11 cellular contexts compared by ENCODE assay signal in genomic region chr14:93040443-93040842, GRCh38.
DNase-seq lines count a peak whose midpoint lies in the region; ATAC-seq and TF ChIP-seq lines count a peak whose summit lies in the region.
"Had no signal": no experiment of that assay in that cellular context is flagged by ENCODE, and none has a peak within 500 bp of the region (broad histone marks: within the 10 kb centered on the region; RNA-seq: fewer than 3 reads in every experiment).

No MANE protein-coding gene starts in this region.

- CTCF ChIA-PET in activated CD8-positive, alpha-beta memory T cell treated with anti-CD3 and anti-CD28 coated beads, Interleukin-2, amount 10 ng/mL, durations not matched to agents 7 days and 5 days (lab: Charles Lee), result interaction anchor here (1.2 kb wide), 1 partner anchor 73 kb away, joined by 6 read pairs; no protein-coding TSS in a partner anchor

- peaks cover 83% of the 10 kb centered on the region for H3K4me1 Mint-ChIP-seq in brain
- peaks cover 67% of the 10 kb centered on the region for H3K4me1 Mint-ChIP-seq in activated CD8-positive, alpha-beta memory T cell treated with anti-CD3 and anti-CD28 coated beads, Interleukin-2, amount 10 ng/mL, durations not matched to agents 7 days and 5 days

- TF ChIP-seq CTCF in brain (conservative IDR thresholded peaks at IDR 0.05) (no peak), left lung (IDR thresholded peaks at IDR 0.05) (no peak), testis (IDR thresholded peaks at IDR 0.05) (no peak)

- H3K27ac ChIP-seq in HUES64 (ENCODE audit: low read depth, low read length) (peak overlapping the region; percentile 9; the same call in 1 of the 2 replicates), left lung (peak overlapping the region; percentile 58 to 67), testis (peak overlapping the region; percentile 79 to 83)

- H3K9me3 Mint-ChIP-seq in brain, result peaks cover 0 to 4% (median 0%) of the 10 kb centered on the region in 5 experiments
- H3K9me3 Mint-ChIP-seq in activated CD8-positive, alpha-beta memory T cell treated with anti-CD3 and anti-CD28 coated beads, Interleukin-2, amount 10 ng/mL, durations not matched to agents 7 days and 5 days (ENCODE audit: low read depth), result no peaks in the 10 kb centered on the region

- H3K4me3 Mint-ChIP-seq in brain, result peak overlapping the region in 1 of 5 experiments; percentile 15
- H3K4me3 Mint-ChIP-seq in activated CD8-positive, alpha-beta memory T cell treated with anti-CD3 and anti-CD28 coated beads, Interleukin-2, amount 10 ng/mL, durations not matched to agents 7 days and 5 days, result no peak overlapping the region

- TF ChIP-seq POLR2A in testis (IDR thresholded peaks at IDR 0.05), result no peak

- H3K9me3 ChIP-seq in HUES64 (ENCODE audit: insufficient read depth, low read depth, low read length) (no peaks in the 10 kb centered on the region), left lung (no peaks in the 10 kb centered on the region), testis (no peaks in the 10 kb centered on the region)

- intact Hi-C loops in left lung (cut with DNase I) (no loop called here), testis (cut with DNase I; ENCODE audit: low total_unique reads) (no loop called here)

- no peaks in the 10 kb centered on the region for H3K27me3 ChIP-seq in HUES64 (ENCODE audit: insufficient read depth, low read length)
- no peaks in the 10 kb centered on the region for H3K27me3 ChIP-seq in left lung
- no peaks in the 10 kb centered on the region for H3K27me3 ChIP-seq in testis

- H3K36me3 ChIP-seq in HUES64 (ENCODE audit: insufficient read depth, low read length), result no peaks in the 10 kb centered on the region
- no peaks in the 10 kb centered on the region for H3K36me3 ChIP-seq in left lung
- no peaks in the 10 kb centered on the region for H3K36me3 ChIP-seq in testis (ENCODE audit: low read depth, missing control alignments)

- H3K4me1 ChIP-seq in HUES64 (ENCODE audit: insufficient read depth, low read length) (peaks cover 58% of the 10 kb centered on the region), left lung (peaks cover 33 to 63% of the 10 kb centered on the region in 2 donors), testis (peaks cover 91% of the 10 kb centered on the region)

- peak overlapping the region; percentile 67 to 93 (median 77) for H3K27ac Mint-ChIP-seq in brain
- H3K27ac Mint-ChIP-seq in activated CD8-positive, alpha-beta memory T cell treated with anti-CD3 and anti-CD28 coated beads, Interleukin-2, amount 10 ng/mL, durations not matched to agents 7 days and 5 days, result no peak overlapping the region

- H3K27me3 Mint-ChIP-seq in brain, result peaks cover 3% of the 10 kb centered on the region
- H3K27me3 Mint-ChIP-seq in activated CD8-positive, alpha-beta memory T cell treated with anti-CD3 and anti-CD28 coated beads, Interleukin-2, amount 10 ng/mL, durations not matched to agents 7 days and 5 days, result no peaks in the 10 kb centered on the region

- WGBS in HUES64, result 54% methylated on average over 5 of the region's 5 CpGs
- WGBS in testis, 2 donors, result 32 to 49% methylated on average over 5 of the region's 5 CpGs

- no peak for ATAC-seq in left lung
- ATAC-seq in GM18867 (IDR thresholded peaks at IDR 0.05; ENCODE audit: unreplicated experiment), result no peak
- ATAC-seq in activated CD8-positive, alpha-beta memory T cell treated with anti-CD3 and anti-CD28 coated beads, Interleukin-2, amount 10 ng/mL, durations not matched to agents 7 days and 5 days, result no peak

- no peak overlapping the region for H3K9ac ChIP-seq in HUES64 (ENCODE audit: low read depth, low read length)

- DNase-seq in left lung, result peak in 1 of 2 donors; percentile 36
- DNase-seq in testis, result no peak
- DNase-seq in hepatic stellate cell (ENCODE audit: low spot score), result no peak
- DNase-seq in GM19240 (ENCODE audit: insufficient read length, low spot score), result no peak
- no peak for DNase-seq in activated CD8-positive, alpha-beta memory T cell treated with anti-CD3 and anti-CD28 coated beads, Interleukin-2, amount 10 ng/mL, durations not matched to agents 7 days and 5 days
- DNase-seq: GF-D8, NCI-H2171 treated with DMSO at 0.1 percent for 48 hours, occipital lobe had no signal

- no peaks in the 10 kb centered on the region for H3K36me3 Mint-ChIP-seq in brain
- no peaks in the 10 kb centered on the region for H3K36me3 Mint-ChIP-seq in activated CD8-positive, alpha-beta memory T cell treated with anti-CD3 and anti-CD28 coated beads, Interleukin-2, amount 10 ng/mL, durations not matched to agents 7 days and 5 days

- H3K4me3 ChIP-seq in HUES64 (ENCODE audit: low read length) (no peak overlapping the region), left lung (no peak overlapping the region), testis (no peak overlapping the region)

Comparison
In these comparisons a context has a peak if more than half of its experiments do, and no peak if none do; other contexts are left out.
1. H3K27ac ChIP-seq: peak in every context shown above with its lines; median percentile 81 in testis; 62 in left lung; 9 in HUES64.